ENCODE assay signal across 2 cellular contexts in the genomic region with DNA sequence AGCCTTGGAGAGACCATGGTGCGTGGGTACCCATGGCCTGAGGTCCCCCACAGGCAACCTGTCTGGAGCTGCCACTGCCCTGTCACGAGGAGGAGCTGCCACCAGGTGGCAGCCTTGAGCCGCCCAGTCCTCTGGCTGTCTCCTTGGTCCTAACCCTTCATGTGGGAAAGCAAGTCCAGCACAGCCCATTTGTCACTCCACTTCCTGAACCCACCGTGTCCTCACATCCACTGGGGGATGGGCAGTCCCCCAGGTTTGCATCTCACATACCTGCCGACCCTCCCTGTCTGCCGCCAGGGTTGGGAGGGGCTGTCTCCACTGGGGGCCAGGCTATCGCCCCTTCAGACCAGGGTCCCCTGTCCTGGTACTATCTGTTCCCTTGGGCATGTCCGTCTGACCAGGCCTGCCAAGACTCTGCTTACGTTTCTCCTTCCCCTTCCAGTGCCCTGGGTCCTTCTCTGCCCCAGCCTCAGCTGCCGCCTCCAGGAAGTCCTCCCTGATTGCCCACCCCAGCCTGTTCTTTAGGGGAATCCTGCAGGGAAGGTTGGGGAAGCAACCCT.
TF ChIP-seq lines count a peak whose summit lies in the region.

No MANE protein-coding gene starts in this region.

TF ChIP-seq in Ishikawa, 13 proteins besides CTCF, POLR2A, EP300 and RAD21 (continued from another document):
- TF ChIP-seq, protein P1, sequence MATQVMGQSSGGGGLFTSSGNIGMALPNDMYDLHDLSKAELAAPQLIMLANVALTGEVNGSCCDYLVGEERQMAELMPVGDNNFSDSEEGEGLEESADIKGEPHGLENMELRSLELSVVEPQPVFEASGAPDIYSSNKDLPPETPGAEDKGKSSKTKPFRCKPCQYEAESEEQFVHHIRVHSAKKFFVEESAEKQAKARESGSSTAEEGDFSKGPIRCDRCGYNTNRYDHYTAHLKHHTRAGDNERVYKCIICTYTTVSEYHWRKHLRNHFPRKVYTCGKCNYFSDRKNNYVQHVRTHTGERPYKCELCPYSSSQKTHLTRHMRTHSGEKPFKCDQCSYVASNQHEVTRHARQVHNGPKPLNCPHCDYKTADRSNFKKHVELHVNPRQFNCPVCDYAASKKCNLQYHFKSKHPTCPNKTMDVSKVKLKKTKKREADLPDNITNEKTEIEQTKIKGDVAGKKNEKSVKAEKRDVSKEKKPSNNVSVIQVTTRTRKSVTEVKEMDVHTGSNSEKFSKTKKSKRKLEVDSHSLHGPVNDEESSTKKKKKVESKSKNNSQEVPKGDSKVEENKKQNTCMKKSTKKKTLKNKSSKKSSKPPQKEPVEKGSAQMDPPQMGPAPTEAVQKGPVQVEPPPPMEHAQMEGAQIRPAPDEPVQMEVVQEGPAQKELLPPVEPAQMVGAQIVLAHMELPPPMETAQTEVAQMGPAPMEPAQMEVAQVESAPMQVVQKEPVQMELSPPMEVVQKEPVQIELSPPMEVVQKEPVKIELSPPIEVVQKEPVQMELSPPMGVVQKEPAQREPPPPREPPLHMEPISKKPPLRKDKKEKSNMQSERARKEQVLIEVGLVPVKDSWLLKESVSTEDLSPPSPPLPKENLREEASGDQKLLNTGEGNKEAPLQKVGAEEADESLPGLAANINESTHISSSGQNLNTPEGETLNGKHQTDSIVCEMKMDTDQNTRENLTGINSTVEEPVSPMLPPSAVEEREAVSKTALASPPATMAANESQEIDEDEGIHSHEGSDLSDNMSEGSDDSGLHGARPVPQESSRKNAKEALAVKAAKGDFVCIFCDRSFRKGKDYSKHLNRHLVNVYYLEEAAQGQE (IDR thresholded peaks at IDR 0.05; ENCODE audit: low read depth): no peak
- TF ChIP-seq, protein P2, sequence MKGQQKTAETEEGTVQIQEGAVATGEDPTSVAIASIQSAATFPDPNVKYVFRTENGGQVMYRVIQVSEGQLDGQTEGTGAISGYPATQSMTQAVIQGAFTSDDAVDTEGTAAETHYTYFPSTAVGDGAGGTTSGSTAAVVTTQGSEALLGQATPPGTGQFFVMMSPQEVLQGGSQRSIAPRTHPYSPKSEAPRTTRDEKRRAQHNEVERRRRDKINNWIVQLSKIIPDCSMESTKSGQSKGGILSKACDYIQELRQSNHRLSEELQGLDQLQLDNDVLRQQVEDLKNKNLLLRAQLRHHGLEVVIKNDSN (IDR thresholded peaks at IDR 0.05): 0 out of 2 replicates have a peak, but pooled peaks have one; percentile 10
- TF ChIP-seq CEBPB (IDR thresholded peaks at IDR 0.05): no peak
- TF ChIP-seq, protein P3, sequence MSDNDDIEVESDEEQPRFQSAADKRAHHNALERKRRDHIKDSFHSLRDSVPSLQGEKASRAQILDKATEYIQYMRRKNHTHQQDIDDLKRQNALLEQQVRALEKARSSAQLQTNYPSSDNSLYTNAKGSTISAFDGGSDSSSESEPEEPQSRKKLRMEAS (IDR thresholded peaks at IDR 0.05): peak; percentile 30; the same call in 1 of the 2 replicates
- TF ChIP-seq EGR1 (IDR thresholded peaks at IDR 0.05): no peak
- no peak for TF ChIP-seq NFIC (IDR thresholded peaks at IDR 0.05)
- no peak for TF ChIP-seq YY1 (IDR thresholded peaks at IDR 0.05; ENCODE audit: low read depth)
- TF ChIP-seq TEAD4 (IDR thresholded peaks at IDR 0.05): no peak
- no peak for TF ChIP-seq FOXM1 (IDR thresholded peaks at IDR 0.05; ENCODE audit: borderline replicate concordance, low read depth)

TF ChIP-seq in PFSK-1, 5 proteins besides CTCF, POLR2A, EP300 and RAD21 (continued from another document):
- TF ChIP-seq POLR2AphosphoS5 (IDR thresholded peaks at IDR 0.05; ENCODE audit: low read depth, low read length): no peak; the same call in 1 of the 2 replicates
